In genomic region chr1:100351095-100351884, GRCh38 we compare ENCODE assay signal across 8 cellular contexts. TPM values are rescaled to one million over a fixed set of nuclear protein-coding genes. Genes with fewer than 3 reads are reported as not detected.
DNase-seq lines count a peak whose midpoint lies in the region; ATAC-seq, FAIRE-seq and TF ChIP-seq lines count a peak whose summit lies in the region.

No MANE protein-coding gene starts in this region.

- in situ Hi-C loops in GM13977 (cut with MboI; ENCODE audit: low pct_unique_long_range_greater_than_20kb, low sequenced_read_pairs, unreplicated experiment), result no loop called here

- 1 to 4% (median 3%) methylated on average over 36 of the region's 36 CpGs for WGBS in psoas muscle, 3 donors

- no peaks in the 10 kb centered on the region for H3K9me3 ChIP-seq in right atrium auricular region
- no peaks in the 10 kb centered on the region for H3K9me3 ChIP-seq in psoas muscle

- no peak for FAIRE-seq in urothelium cell line (lab: Jason Lieb, UNC)

- H3K36me3 ChIP-seq in right atrium auricular region (no peaks in the 10 kb centered on the region), psoas muscle (ENCODE audit: insufficient read depth in 1 of 2, low read depth in 1 of 2) (peaks cover 0 to 3% of the 10 kb centered on the region in 2 donors)

- peak; percentile 56 for ATAC-seq in HG02870 (IDR thresholded peaks at IDR 0.05; ENCODE audit: unreplicated experiment)
- ATAC-seq in psoas muscle, result peak; percentile 66 to 76 (median 68)

- intact Hi-C loops in psoas muscle (cut with DNase I), result loop anchor here in 1 of 2 donors (5.0 kb wide), 3 partner anchors 91 to 219 kb away; partner anchors contain the start of genes SASS6 and TRMT13

- TF ChIP-seq CTCF in GM13977 (IDR thresholded peaks at IDR 0.05; ENCODE audit: extremely low read depth, insufficient read depth, missing control alignments) (peak; percentile 64), right atrium auricular region (IDR thresholded peaks at IDR 0.05) (peak in 1 of 2 donors; percentile 61), psoas muscle (IDR thresholded peaks at IDR 0.05) (peak; percentile 22)

- H3K4me1 ChIP-seq in right atrium auricular region, result peaks cover 0 to 31% of the 10 kb centered on the region in 2 donors
- peaks cover 18% of the 10 kb centered on the region for H3K4me1 ChIP-seq in psoas muscle

- H3K27me3 ChIP-seq in right atrium auricular region (no peaks in the 10 kb centered on the region), psoas muscle (ENCODE audit: insufficient read depth in 3 of 3, low read length in 2 of 3) (no peaks in the 10 kb centered on the region)

- H3K27ac ChIP-seq in right atrium auricular region (peak overlapping the region; percentile 94 to 96), psoas muscle (peak overlapping the region; percentile 94)

- peak; percentile 80 for DNase-seq in GM13977 (ENCODE audit: low spot score)
- DNase-seq in NCI-H1436 treated with DMSO at 0.1 percent for 48 hours (lab: John Stamatoyannopoulos, UW), result peak; percentile 76
- peak; percentile 79 to 89 (median 86) for DNase-seq in T-helper 1 cell
- DNase-seq in amygdala (lab: John Stamatoyannopoulos, UW), result peak in 54 of 56 donors; percentile 20 to 86 (median 66)
- peak; percentile 90 for DNase-seq in right atrium auricular region (ENCODE audit: low spot score)
- peak; percentile 85 to 86 for DNase-seq in psoas muscle
- DNase-seq in urothelium cell line (ENCODE audit: low spot score), result peak; percentile 83

- H3K4me3 ChIP-seq in right atrium auricular region (peak overlapping the region; percentile 81 to 94), psoas muscle (peak overlapping the region; percentile 95)

RNA-seq across cellular contexts. Expression of gene CDC14A, which starts 1.0 kb away (rescaled TPM):
- total RNA-seq in right atrium auricular region, result 1 to 10 TPM; 5.3 to 5.5 TPM
- 1 to 10 TPM; 2.3 to 5.5 (median 2.9) TPM for total RNA-seq in psoas muscle
- 1 to 10 TPM in 2 of 3 donors, under 1 TPM in 1; 0.44 to 1.3 (median 1.2) TPM for polyA plus RNA-seq in psoas muscle

Comparison
In these comparisons a context has a peak if more than half of its experiments do, and no peak if none do; other contexts are left out.
1. Peak in every context shown above with its lines: DNase-seq, ATAC-seq, H3K4me3 ChIP-seq and H3K27ac ChIP-seq.